1 cellular context compared by ENCODE assay signal in genomic region chr12:102883204-102883799, GRCh38.
TF ChIP-seq lines count a peak whose summit lies in the region.

No MANE protein-coding gene starts in this region.

TF ChIP-seq in HepG2, 621 proteins besides CTCF, POLR2A, EP300 and RAD21 (continued from another document and continues in another):
- no peak for TF ChIP-seq CHCHD3 (CRISPR knock-in tag; IDR thresholded peaks at IDR 0.05)
- no peak for TF ChIP-seq ZNF713 (CRISPR knock-in tag; IDR thresholded peaks at IDR 0.05)
- no peak for TF ChIP-seq SRSF1 (optimal IDR thresholded peaks at IDR 0.05; ENCODE audit: low read depth, low read length)
- TF ChIP-seq HOMEZ (CRISPR knock-in tag; IDR thresholded peaks at IDR 0.05; ENCODE audit: low read depth) = no peak
- TF ChIP-seq ZNF224 (CRISPR knock-in tag; IDR thresholded peaks at IDR 0.05) = no peak
- no peak for TF ChIP-seq RXRB (CRISPR knock-in tag; IDR thresholded peaks at IDR 0.05; ENCODE audit: borderline replicate concordance)
- TF ChIP-seq ZNF549 (CRISPR knock-in tag; IDR thresholded peaks at IDR 0.05) = no peak
- TF ChIP-seq ZNF296 (CRISPR knock-in tag; conservative IDR thresholded peaks at IDR 0.05) = no peak
- no peak for TF ChIP-seq ZNF790 (CRISPR knock-in tag; IDR thresholded peaks at IDR 0.05; ENCODE audit: borderline replicate concordance)
- no peak for TF ChIP-seq ZNF644 (CRISPR knock-in tag; IDR thresholded peaks at IDR 0.05; ENCODE audit: low read depth)
- TF ChIP-seq FIP1L1 (IDR thresholded peaks at IDR 0.05; ENCODE audit: borderline replicate concordance, insufficient read depth, low read depth, low read length) = no peak
- 0 out of 2 replicates have a peak, but pooled peaks have one; percentile 49 for TF ChIP-seq KAT7 (CRISPR knock-in tag; IDR thresholded peaks at IDR 0.05; ENCODE audit: borderline replicate concordance)
- no peak for TF ChIP-seq CBX5 (CRISPR knock-in tag; IDR thresholded peaks at IDR 0.05; ENCODE audit: borderline replicate concordance)
- no peak for TF ChIP-seq PHF8 (CRISPR knock-in tag; IDR thresholded peaks at IDR 0.05)
- TF ChIP-seq PLRG1 (conservative IDR thresholded peaks at IDR 0.05) = no peak
- no peak for TF ChIP-seq ADNP (CRISPR knock-in tag; IDR thresholded peaks at IDR 0.05)
- TF ChIP-seq TRIM24 (CRISPR knock-in tag; IDR thresholded peaks at IDR 0.05) = no peak
- no peak for TF ChIP-seq ZNF207 (IDR thresholded peaks at IDR 0.05; ENCODE audit: borderline replicate concordance)
- TF ChIP-seq STAG1 (CRISPR knock-in tag; IDR thresholded peaks at IDR 0.05) = peak; percentile 94
- TF ChIP-seq KDM5B (CRISPR knock-in tag; IDR thresholded peaks at IDR 0.05; ENCODE audit: borderline replicate concordance) = 0 out of 2 replicates have a peak, but pooled peaks have one; percentile 44
- TF ChIP-seq ZSCAN29 (CRISPR knock-in tag; conservative IDR thresholded peaks at IDR 0.05) = no peak
- no peak for TF ChIP-seq ATF3 (CRISPR knock-in tag; IDR thresholded peaks at IDR 0.05)
- peak; percentile 60; the same call in 1 of the 2 replicates for TF ChIP-seq ZNF558 (CRISPR knock-in tag; IDR thresholded peaks at IDR 0.05; ENCODE audit: borderline replicate concordance)
- no peak for TF ChIP-seq IKZF4 (CRISPR knock-in tag; IDR thresholded peaks at IDR 0.05; ENCODE audit: borderline replicate concordance, low read depth, not compliant biosample characterization)
- TF ChIP-seq KLF11 (CRISPR knock-in tag; IDR thresholded peaks at IDR 0.05) = no peak
- no peak for TF ChIP-seq GRHL1 (CRISPR knock-in tag; conservative IDR thresholded peaks at IDR 0.05)
- no peak for TF ChIP-seq JUND (CRISPR knock-in tag; IDR thresholded peaks at IDR 0.05)
- TF ChIP-seq SOX6 (IDR thresholded peaks at IDR 0.05) = no peak
- peak; percentile 48 for TF ChIP-seq SOX6 (CRISPR knock-in tag; IDR thresholded peaks at IDR 0.05)
- TF ChIP-seq MXI1 (IDR thresholded peaks at IDR 0.05; ENCODE audit: borderline replicate concordance, low read depth, low read length) = no peak
- peak; percentile 43; the same call in 1 of the 2 replicates for TF ChIP-seq BORCS8-MEF2B (CRISPR knock-in tag; IDR thresholded peaks at IDR 0.05)
- no peak for TF ChIP-seq SRSF9 (IDR thresholded peaks at IDR 0.05; ENCODE audit: borderline replicate concordance, insufficient read depth, low read depth, low read length, poor library complexity, severe bottlenecking)
- no peak for TF ChIP-seq PTBP1 (IDR thresholded peaks at IDR 0.05; ENCODE audit: low read depth, low read length, poor library complexity, severe bottlenecking)
- TF ChIP-seq ZNF337 (CRISPR knock-in tag; IDR thresholded peaks at IDR 0.05; ENCODE audit: borderline replicate concordance, low read depth) = no peak
- peak; percentile 51; the same call in 1 of the 2 replicates for TF ChIP-seq SALL1 (CRISPR knock-in tag; IDR thresholded peaks at IDR 0.05)
- no peak for TF ChIP-seq ZSCAN22 (CRISPR knock-in tag; IDR thresholded peaks at IDR 0.05)
- TF ChIP-seq TSC22D2 (CRISPR knock-in tag; IDR thresholded peaks at IDR 0.05; ENCODE audit: borderline replicate concordance) = no peak
- TF ChIP-seq KMT2B (CRISPR knock-in tag; IDR thresholded peaks at IDR 0.05) = no peak
- TF ChIP-seq ERF (CRISPR knock-in tag; IDR thresholded peaks at IDR 0.05) = 0 out of 2 replicates have a peak, but pooled peaks have one; percentile 19
- no peak for TF ChIP-seq ZSCAN31 (CRISPR knock-in tag; IDR thresholded peaks at IDR 0.05; ENCODE audit: low read depth)
- TF ChIP-seq SMARCC2 (IDR thresholded peaks at IDR 0.05) = no peak
- no peak for TF ChIP-seq ZNF234 (CRISPR knock-in tag; conservative IDR thresholded peaks at IDR 0.05)
- TF ChIP-seq DMAP1 (CRISPR knock-in tag; IDR thresholded peaks at IDR 0.05) = no peak
- TF ChIP-seq ARHGAP35 (CRISPR knock-in tag; IDR thresholded peaks at IDR 0.05; ENCODE audit: borderline replicate concordance) = no peak
- no peak for TF ChIP-seq NR2F1 (CRISPR knock-in tag; IDR thresholded peaks at IDR 0.05)
- no peak for TF ChIP-seq KLF6 (CRISPR knock-in tag; IDR thresholded peaks at IDR 0.05)
- TF ChIP-seq JARID2 (CRISPR knock-in tag; IDR thresholded peaks at IDR 0.05; ENCODE audit: insufficient replicate concordance) = no peak
- no peak for TF ChIP-seq FOXP4 (CRISPR knock-in tag; IDR thresholded peaks at IDR 0.05)
- no peak for TF ChIP-seq WIZ (CRISPR knock-in tag; IDR thresholded peaks at IDR 0.05)
- TF ChIP-seq ZNF607 (CRISPR knock-in tag; IDR thresholded peaks at IDR 0.05; ENCODE audit: borderline replicate concordance) = no peak
- TF ChIP-seq ZMAT5 (CRISPR knock-in tag; IDR thresholded peaks at IDR 0.05; ENCODE audit: borderline replicate concordance, low read depth) = no peak
- no peak for TF ChIP-seq SIN3B (IDR thresholded peaks at IDR 0.05; ENCODE audit: low read length)
- TF ChIP-seq ZNF136 (CRISPR knock-in tag; IDR thresholded peaks at IDR 0.05; ENCODE audit: low read depth) = no peak
- TF ChIP-seq FOXO4 (CRISPR knock-in tag; conservative IDR thresholded peaks at IDR 0.05) = no peak
- TF ChIP-seq KDM5A (IDR thresholded peaks at IDR 0.05; ENCODE audit: borderline replicate concordance, low read length) = no peak
- no peak for TF ChIP-seq RARA (CRISPR knock-in tag; IDR thresholded peaks at IDR 0.05)
- no peak for TF ChIP-seq YEATS4 (CRISPR knock-in tag; IDR thresholded peaks at IDR 0.05; ENCODE audit: borderline replicate concordance)
- no peak for TF ChIP-seq ZMAT3 (CRISPR knock-in tag; conservative IDR thresholded peaks at IDR 0.05)
- TF ChIP-seq ZNF792 (CRISPR knock-in tag; IDR thresholded peaks at IDR 0.05) = no peak
- TF ChIP-seq PAX8 (CRISPR knock-in tag; IDR thresholded peaks at IDR 0.05; ENCODE audit: borderline replicate concordance) = no peak
- TF ChIP-seq CENPT (CRISPR knock-in tag; IDR thresholded peaks at IDR 0.05; ENCODE audit: low read depth) = no peak
- no peak for TF ChIP-seq ZNF674 (CRISPR knock-in tag; IDR thresholded peaks at IDR 0.05; ENCODE audit: low read depth)
- peak; percentile 58 for TF ChIP-seq GATAD2A (CRISPR knock-in tag; IDR thresholded peaks at IDR 0.05)
- no peak for TF ChIP-seq ZNF577 (CRISPR knock-in tag; IDR thresholded peaks at IDR 0.05; ENCODE audit: borderline replicate concordance, low read depth)
- TF ChIP-seq ZFP62 (CRISPR knock-in tag; IDR thresholded peaks at IDR 0.05) = no peak
- no peak for TF ChIP-seq ZNF747 (CRISPR knock-in tag; IDR thresholded peaks at IDR 0.05; ENCODE audit: borderline replicate concordance)
- no peak for TF ChIP-seq SNAPC5 (CRISPR knock-in tag; IDR thresholded peaks at IDR 0.05; ENCODE audit: borderline replicate concordance)
- TF ChIP-seq RBM39 (IDR thresholded peaks at IDR 0.05; ENCODE audit: low read depth, low read length, poor library complexity, severe bottlenecking) = no peak
- no peak for TF ChIP-seq ZNF75D (CRISPR knock-in tag; IDR thresholded peaks at IDR 0.05; ENCODE audit: borderline replicate concordance)
- TF ChIP-seq ZNF740 (CRISPR knock-in tag; IDR thresholded peaks at IDR 0.05) = no peak
- no peak for TF ChIP-seq ZBTB38 (CRISPR knock-in tag; IDR thresholded peaks at IDR 0.05)
- TF ChIP-seq ZNF781 (CRISPR knock-in tag; IDR thresholded peaks at IDR 0.05; ENCODE audit: borderline replicate concordance, not compliant biosample characterization) = no peak
- TF ChIP-seq YY1 (IDR thresholded peaks at IDR 0.05; ENCODE audit: insufficient read depth, insufficient replicate concordance, low read depth, low read length) = no peak
- no peak for TF ChIP-seq ZNF609 (CRISPR knock-in tag; IDR thresholded peaks at IDR 0.05; ENCODE audit: borderline replicate concordance)
